Comparison of ENCODE assay signal across 19 cellular contexts in genomic region chr9:71937898-71938297, GRCh38. TPM values are rescaled to one million over a fixed set of nuclear protein-coding genes. Genes with fewer than 3 reads are reported as not detected.
DNase-seq lines count a peak whose midpoint lies in the region; ATAC-seq and TF ChIP-seq lines count a peak whose summit lies in the region.
"Had no signal": no experiment of that assay in that cellular context is flagged by ENCODE, and none has a peak within 500 bp of the region (broad histone marks: within the 10 kb centered on the region; RNA-seq: fewer than 3 reads in every experiment).

No MANE protein-coding gene starts in this region.

- H3K4me3 ChIP-seq in dorsolateral prefrontal cortex (peak overlapping the region in 45 of 59 donors; percentile 0 to 59 (median 28)), mesenchymal stem cell (ENCODE audit: insufficient read depth in 1 of 2, low read depth in 1 of 2, low read length in 2 of 2) (no peak overlapping the region)
- H3K4me3 ChIP-seq: K562, SJCRH30 had no signal

- peak overlapping the region; percentile 35 for H3K9ac ChIP-seq in mesenchymal stem cell (ENCODE audit: low read length)

- H4K91ac ChIP-seq in mesenchymal stem cell (ENCODE audit: low read length) = no peak overlapping the region

- no peak overlapping the region for H3K14ac ChIP-seq in mesenchymal stem cell (ENCODE audit: low read length in 2 of 2)

- no peak overlapping the region for H3K18ac ChIP-seq in mesenchymal stem cell (ENCODE audit: low read depth in 1 of 2, low read length in 2 of 2)

- no peaks in the 10 kb centered on the region for H3K9me3 ChIP-seq in mesenchymal stem cell (ENCODE audit: control insufficient read depth, low read length)
- H3K9me3 ChIP-seq: SJCRH30 had no signal

- H2BK15ac ChIP-seq in mesenchymal stem cell (ENCODE audit: low read depth, poor library complexity, severe bottlenecking) = no peak overlapping the region

- H3K79me1 ChIP-seq in mesenchymal stem cell (replicated peaks; ENCODE audit: low read length, poor library complexity, severe bottlenecking) = peaks cover 18% of the 10 kb centered on the region

- H3K23ac ChIP-seq in mesenchymal stem cell (ENCODE audit: low read length in 2 of 2) = no peak overlapping the region

- H3K4me3 Mint-ChIP-seq in activated T-helper 1 cell treated with anti-CD3 and anti-CD28 coated beads, Interleukin-12 subunit alpha, Interleukin-12 subunit beta, Interleukin-2, Interleukin-4 antibody, amounts not matched to agents 30 ng/mL and 10 ng/mL and 1 ng/mL, durations not matched to agents 14 hours and 24 hours and 36 hours = no peak overlapping the region

- H3K27ac Mint-ChIP-seq in activated T-helper 1 cell treated with anti-CD3 and anti-CD28 coated beads, Interleukin-12 subunit alpha, Interleukin-12 subunit beta, Interleukin-2, Interleukin-4 antibody, amounts not matched to agents 30 ng/mL and 10 ng/mL and 1 ng/mL, durations not matched to agents 14 hours and 24 hours and 36 hours = no peak overlapping the region

- no peak overlapping the region for H2BK120ac ChIP-seq in mesenchymal stem cell (ENCODE audit: low read depth, low read length)

- no peaks in the 10 kb centered on the region for H3K36me3 ChIP-seq in mesenchymal stem cell (ENCODE audit: control insufficient read depth in 1 of 2, insufficient read depth in 2 of 2, low read depth in 1 of 2, low read length in 2 of 2)

- ATAC-seq in GM21737 (IDR thresholded peaks at IDR 0.05; ENCODE audit: unreplicated experiment) = no peak
- ATAC-seq: HCT116, K562 had no signal

- no peak overlapping the region for H2AFZ ChIP-seq in mesenchymal stem cell (ENCODE audit: low read depth, low read length)

- no peaks in the 10 kb centered on the region for H3K27me3 Mint-ChIP-seq in activated T-helper 1 cell treated with anti-CD3 and anti-CD28 coated beads, Interleukin-12 subunit alpha, Interleukin-12 subunit beta, Interleukin-2, Interleukin-4 antibody, amounts not matched to agents 30 ng/mL and 10 ng/mL and 1 ng/mL, durations not matched to agents 14 hours and 24 hours and 36 hours (ENCODE audit: insufficient read depth)

- WGBS in mesenchymal stem cell = no CpG with 5 or more reads among the region's 1 CpG

- no peak overlapping the region for H3K4me2 ChIP-seq in mesenchymal stem cell (ENCODE audit: low read length, poor library complexity, severe bottlenecking)

- intact Hi-C loops in dorsolateral prefrontal cortex (cut with DNase I) = loop anchor here in 1 of 2 donors (2.0 kb wide), 1 partner anchor 27 kb away; the partner anchor contains the start of genes ABHD17B and C9orf85
- intact Hi-C loops in activated T-helper 1 cell treated with anti-CD3 and anti-CD28 coated beads, Interleukin-12 subunit alpha, Interleukin-12 subunit beta, Interleukin-2, Interleukin-4 antibody, amounts not matched to agents 30 ng/mL and 10 ng/mL and 1 ng/mL, durations not matched to agents 14 hours and 24 hours and 36 hours (cut with micrococcal nuclease) = no loop called here

- H3K4me1 Mint-ChIP-seq in activated T-helper 1 cell treated with anti-CD3 and anti-CD28 coated beads, Interleukin-12 subunit alpha, Interleukin-12 subunit beta, Interleukin-2, Interleukin-4 antibody, amounts not matched to agents 30 ng/mL and 10 ng/mL and 1 ng/mL, durations not matched to agents 14 hours and 24 hours and 36 hours (ENCODE audit: low read depth) = peaks cover 15% of the 10 kb centered on the region

- no peak overlapping the region for H2AK5ac ChIP-seq in mesenchymal stem cell (ENCODE audit: low read length, severe bottlenecking)

- peak; percentile 58 for DNase-seq in HCEC 1CT
- DNase-seq in dorsolateral prefrontal cortex = no peak
- DNase-seq in mesenchymal stem cell = no peak
- no peak for DNase-seq in activated CD4-positive, CD25-positive, alpha-beta regulatory T cell (lab: John Stamatoyannopoulos, UW)
- DNase-seq in activated T-helper 1 cell treated with anti-CD3 and anti-CD28 coated beads, Interleukin-12 subunit alpha, Interleukin-12 subunit beta, Interleukin-2, Interleukin-4 antibody, amounts not matched to agents 30 ng/mL and 10 ng/mL and 1 ng/mL, durations not matched to agents 14 hours and 24 hours and 36 hours (ENCODE audit: low spot score) = no peak
- no peak for DNase-seq in activated CD4-positive, alpha-beta T cell treated with anti-CD3 and anti-CD28 coated beads, Interleukin-2, amount 50 U/mL, for 4 hours
- DNase-seq: ACHN, AML-193, COR-L47, DMS153, EL, MV-4-11, NCI-H1417 treated with DMSO at 0.1 percent for 48 hours, NCI-H1930, SJCRH30 had no signal

- peak overlapping the region; percentile 59 to 96 (median 90) for H3K27ac ChIP-seq in dorsolateral prefrontal cortex
- H3K27ac ChIP-seq in mesenchymal stem cell (ENCODE audit: low read length, poor library complexity, severe bottlenecking) = no peak overlapping the region
- H3K27ac ChIP-seq in temporal lobe (ENCODE audit: low read depth, low read length) = peak overlapping the region; percentile 71
- H3K27ac ChIP-seq: SJCRH30 had no signal

- H3K4me1 ChIP-seq in mesenchymal stem cell (ENCODE audit: control insufficient read depth, insufficient read depth, low read depth, low read length) = no peaks in the 10 kb centered on the region
- H3K4me1 ChIP-seq: SJCRH30 had no signal

- H3K9me3 Mint-ChIP-seq in activated T-helper 1 cell treated with anti-CD3 and anti-CD28 coated beads, Interleukin-12 subunit alpha, Interleukin-12 subunit beta, Interleukin-2, Interleukin-4 antibody, amounts not matched to agents 30 ng/mL and 10 ng/mL and 1 ng/mL, durations not matched to agents 14 hours and 24 hours and 36 hours = no peaks in the 10 kb centered on the region

- no peak overlapping the region for H3K4ac ChIP-seq in mesenchymal stem cell (ENCODE audit: low read depth in 1 of 2, low read length in 2 of 2)

- no peak overlapping the region for H2BK5ac ChIP-seq in mesenchymal stem cell (ENCODE audit: low read depth, low read length, poor library complexity, severe bottlenecking)

- H3K36me3 Mint-ChIP-seq in activated T-helper 1 cell treated with anti-CD3 and anti-CD28 coated beads, Interleukin-12 subunit alpha, Interleukin-12 subunit beta, Interleukin-2, Interleukin-4 antibody, amounts not matched to agents 30 ng/mL and 10 ng/mL and 1 ng/mL, durations not matched to agents 14 hours and 24 hours and 36 hours (ENCODE audit: low read depth) = peaks cover 4% of the 10 kb centered on the region

- H3K27me3 ChIP-seq in dorsolateral prefrontal cortex = no peaks in the 10 kb centered on the region
- no peaks in the 10 kb centered on the region for H3K27me3 ChIP-seq in mesenchymal stem cell (ENCODE audit: control insufficient read depth in 1 of 2, insufficient read depth in 1 of 2, low read length in 2 of 2)
- H3K27me3 ChIP-seq: SJCRH30 had no signal

- H4K8ac ChIP-seq in mesenchymal stem cell (ENCODE audit: low read length) = no peak overlapping the region

- no peak overlapping the region for H2BK12ac ChIP-seq in mesenchymal stem cell (ENCODE audit: low read length in 2 of 2)

- TF ChIP-seq CTCF in dorsolateral prefrontal cortex (IDR thresholded peaks at IDR 0.05 in 54 of 56, conservative IDR thresholded peaks at IDR 0.05 in 2 of 56; ENCODE audit: low read depth in 1 of 56, partially characterized antibody in 56 of 56) = no peak

RNA-seq across cellular contexts. Expression of gene C9orf85, which starts 26.5 kb away (rescaled TPM):
- total RNA-seq in dorsolateral prefrontal cortex (10 to 100 TPM in 113 of 120 experiments, 1 to 10 TPM in 7; 8.0 to 26.8 (median 14.8) TPM), temporal lobe (13.3 TPM)
- 17.6 TPM for polyA plus RNA-seq in mesenchymal stem cell (2013, experiment 1 of 2)
- 18.3 TPM for polyA plus RNA-seq in mesenchymal stem cell (2013, experiment 2 of 2)
- 9.3 and 9.8 TPM in 2 replicates for total RNA-seq in activated T-helper 1 cell treated with anti-CD3 and anti-CD28 coated beads, Interleukin-12 subunit alpha, Interleukin-12 subunit beta, Interleukin-2, Interleukin-4 antibody, amounts not matched to agents 30 ng/mL and 10 ng/mL and 1 ng/mL, durations not matched to agents 14 hours and 24 hours and 36 hours

RNA-seq across cellular contexts. Expression of gene ABHD17B, which starts 26.9 kb away (rescaled TPM):
- total RNA-seq in dorsolateral prefrontal cortex = 100 to 1,000 TPM in 1 of 120 experiments, 10 to 100 TPM in 119; 26.3 to 101 (median 46.1) TPM
- polyA plus RNA-seq in mesenchymal stem cell (2013, experiment 1 of 2) = 11.3 TPM
- 11.3 TPM for polyA plus RNA-seq in mesenchymal stem cell (2013, experiment 2 of 2)
- 57.0 TPM for total RNA-seq in temporal lobe
- 18.5 and 20.4 TPM in 2 replicates for total RNA-seq in activated T-helper 1 cell treated with anti-CD3 and anti-CD28 coated beads, Interleukin-12 subunit alpha, Interleukin-12 subunit beta, Interleukin-2, Interleukin-4 antibody, amounts not matched to agents 30 ng/mL and 10 ng/mL and 1 ng/mL, durations not matched to agents 14 hours and 24 hours and 36 hours

Comparison
In these comparisons a context has a peak if more than half of its experiments do, and no peak if none do; other contexts are left out.
1. H3K4me3 ChIP-seq: peak in dorsolateral prefrontal cortex (45 of 59); none in mesenchymal stem cell (0 of 2).